Comparison of ENCODE assay signal across 12 cellular contexts in the genomic region with DNA sequence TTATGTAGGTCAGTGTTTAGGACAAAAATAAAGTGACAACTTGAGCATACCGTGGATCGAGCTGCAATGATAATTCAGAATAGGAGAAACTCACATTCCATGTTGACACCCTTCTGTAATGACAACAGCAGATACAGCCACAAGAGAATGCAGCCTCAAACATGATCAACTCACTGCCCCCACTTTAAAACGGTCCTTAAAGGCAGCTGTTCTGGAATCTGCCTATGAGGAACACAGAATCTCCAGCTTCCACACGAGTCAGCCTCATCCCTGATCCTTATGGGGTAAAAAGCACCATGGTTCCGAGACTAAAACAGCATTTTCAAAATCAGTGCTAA. TPM values are rescaled to one million over a fixed set of nuclear protein-coding genes. Genes with fewer than 3 reads are reported as not detected.
DNase-seq lines count a peak whose midpoint lies in the region; ATAC-seq and TF ChIP-seq lines count a peak whose summit lies in the region.
"Had no signal": no experiment of that assay in that cellular context is flagged by ENCODE, and none has a peak within 500 bp of the region (broad histone marks: within the 10 kb centered on the region; RNA-seq: fewer than 3 reads in every experiment).

No MANE protein-coding gene starts in this region.

- H2AFZ ChIP-seq in Loucy (ENCODE audit: low read length) = no peak overlapping the region

- no peak overlapping the region for H3K4me3 Mint-ChIP-seq in activated T-cell treated with anti-CD3 and anti-CD28 coated beads, Interleukin-2, amount 50 U/mL, for 24 hours
- H3K4me3 Mint-ChIP-seq in activated T-cell treated with anti-CD3 and anti-CD28 coated beads, Interleukin-2, amount 50 U/mL, for 4 hours = no peak overlapping the region
- H3K4me3 Mint-ChIP-seq in stimulated activated effector memory CD8-positive, alpha-beta T cell treated with anti-CD3 and anti-CD28 coated beads, Interleukin-12 subunit alpha, Interleukin-12 subunit beta, amount 100 ng/mL, for 72 hours = peak overlapping the region; percentile 43

- H3K36me3 ChIP-seq in Loucy (ENCODE audit: insufficient read depth, low read length) = no peaks in the 10 kb centered on the region
- H3K36me3 ChIP-seq: Peyer's patch had no signal

- no peak for ATAC-seq in activated T-cell treated with anti-CD3 and anti-CD28 coated beads, Interleukin-2, amount 50 U/mL, for 4 hours
- no peak for ATAC-seq in stimulated activated effector memory CD8-positive, alpha-beta T cell treated with anti-CD3 and anti-CD28 coated beads, Interleukin-12 subunit alpha, Interleukin-12 subunit beta, amount 100 ng/mL, for 72 hours
- ATAC-seq in HG02610 (IDR thresholded peaks at IDR 0.05; ENCODE audit: unreplicated experiment) = no peak

- H3K9ac ChIP-seq in Loucy (ENCODE audit: low read depth, low read length, poor library complexity, severe bottlenecking) = peak overlapping the region; percentile 27

- H3K4me3 ChIP-seq in Loucy (ENCODE audit: low read length, poor library complexity, severe bottlenecking) (peak overlapping the region; percentile 100), foreskin fibroblast (ENCODE audit: low read depth in 1 of 2, low read length in 2 of 2) (peak overlapping the region; percentile 13 to 26)
- H3K4me3 ChIP-seq: Peyer's patch, upper lobe of left lung had no signal

- H3F3A ChIP-seq in Loucy (ENCODE audit: low read depth) = no peaks in the 10 kb centered on the region

- H3K4me2 ChIP-seq in Loucy (ENCODE audit: low read depth, low read length, poor library complexity, severe bottlenecking) = peak overlapping the region; percentile 74

- no peak for TF ChIP-seq CTCF in Loucy (conservative IDR thresholded peaks at IDR 0.05; ENCODE audit: low read length)
- TF ChIP-seq CTCF in foreskin fibroblast (IDR thresholded peaks at IDR 0.05; ENCODE audit: low read depth, low read length) = no peak

- peak overlapping the region; percentile 90 for H3K27ac Mint-ChIP-seq in activated T-cell treated with anti-CD3 and anti-CD28 coated beads, Interleukin-2, amount 50 U/mL, for 24 hours
- H3K27ac Mint-ChIP-seq in stimulated activated effector memory CD8-positive, alpha-beta T cell treated with anti-CD3 and anti-CD28 coated beads, Interleukin-12 subunit alpha, Interleukin-12 subunit beta, amount 100 ng/mL, for 72 hours = peak overlapping the region; percentile 83

- no peaks in the 10 kb centered on the region for H3K27me3 ChIP-seq in Loucy (ENCODE audit: insufficient read depth, low read length, poor library complexity, severe bottlenecking)
- H3K27me3 ChIP-seq: Peyer's patch, upper lobe of left lung had no signal

- no peaks in the 10 kb centered on the region for H3K9me3 ChIP-seq in Loucy (ENCODE audit: insufficient read depth, low read depth, low read length)
- H3K9me3 ChIP-seq: Peyer's patch, upper lobe of left lung had no signal

- DNase-seq in activated T-cell treated with anti-CD3 and anti-CD28 coated beads, Interleukin-2, amount 50 U/mL, for 24 hours = no peak
- no peak for DNase-seq in activated T-cell treated with anti-CD3 and anti-CD28 coated beads, Interleukin-2, amount 50 U/mL, for 4 hours
- DNase-seq in foreskin fibroblast (no peak), midbrain (lab: John Stamatoyannopoulos, UW) (no peak)
- no peak for DNase-seq in stimulated activated effector memory CD8-positive, alpha-beta T cell treated with anti-CD3 and anti-CD28 coated beads, Interleukin-12 subunit alpha, Interleukin-12 subunit beta, amount 100 ng/mL, for 72 hours (ENCODE audit: low spot score in 2 of 2)
- DNase-seq in stimulated activated CD4-positive, alpha-beta T cell treated with anti-CD3 and anti-CD28 coated beads, Interleukin-15, amount 100 ng/mL, for 24 hours = no peak
- DNase-seq: GF-D8, NCI-H2171 treated with DMSO at 0.1 percent for 48 hours, Peyer's patch, upper lobe of left lung had no signal

- peaks cover 32% of the 10 kb centered on the region for H3K4me1 ChIP-seq in Loucy (ENCODE audit: insufficient read depth, low read length, poor library complexity, severe bottlenecking)

- H3K4me1 Mint-ChIP-seq in activated T-cell treated with anti-CD3 and anti-CD28 coated beads, Interleukin-2, amount 50 U/mL, for 24 hours (ENCODE audit: low read depth) = peaks cover 84% of the 10 kb centered on the region
- peaks cover 78% of the 10 kb centered on the region for H3K4me1 Mint-ChIP-seq in activated T-cell treated with anti-CD3 and anti-CD28 coated beads, Interleukin-2, amount 50 U/mL, for 4 hours (ENCODE audit: low read depth)
- H3K4me1 Mint-ChIP-seq in stimulated activated effector memory CD8-positive, alpha-beta T cell treated with anti-CD3 and anti-CD28 coated beads, Interleukin-12 subunit alpha, Interleukin-12 subunit beta, amount 100 ng/mL, for 72 hours = peaks cover 78% of the 10 kb centered on the region

- no peaks in the 10 kb centered on the region for H3K9me3 Mint-ChIP-seq in activated T-cell treated with anti-CD3 and anti-CD28 coated beads, Interleukin-2, amount 50 U/mL, for 24 hours
- H3K9me3 Mint-ChIP-seq in activated T-cell treated with anti-CD3 and anti-CD28 coated beads, Interleukin-2, amount 50 U/mL, for 4 hours = no peaks in the 10 kb centered on the region
- no peaks in the 10 kb centered on the region for H3K9me3 Mint-ChIP-seq in stimulated activated effector memory CD8-positive, alpha-beta T cell treated with anti-CD3 and anti-CD28 coated beads, Interleukin-12 subunit alpha, Interleukin-12 subunit beta, amount 100 ng/mL, for 72 hours

- peaks cover 86% of the 10 kb centered on the region for H3K79me2 ChIP-seq in Loucy (ENCODE audit: insufficient read depth, low read length)

- H4K20me1 ChIP-seq in Loucy (ENCODE audit: insufficient read depth, low read length, poor library complexity, severe bottlenecking) = peaks cover 82% of the 10 kb centered on the region

- H3K36me3 Mint-ChIP-seq in activated T-cell treated with anti-CD3 and anti-CD28 coated beads, Interleukin-2, amount 50 U/mL, for 24 hours (ENCODE audit: low read depth) = peaks cover 72% of the 10 kb centered on the region
- peaks cover 9% of the 10 kb centered on the region for H3K36me3 Mint-ChIP-seq in activated T-cell treated with anti-CD3 and anti-CD28 coated beads, Interleukin-2, amount 50 U/mL, for 4 hours (ENCODE audit: insufficient read depth)
- peaks cover 73% of the 10 kb centered on the region for H3K36me3 Mint-ChIP-seq in stimulated activated effector memory CD8-positive, alpha-beta T cell treated with anti-CD3 and anti-CD28 coated beads, Interleukin-12 subunit alpha, Interleukin-12 subunit beta, amount 100 ng/mL, for 72 hours

- H3K27me3 Mint-ChIP-seq in activated T-cell treated with anti-CD3 and anti-CD28 coated beads, Interleukin-2, amount 50 U/mL, for 24 hours = no peaks in the 10 kb centered on the region
- H3K27me3 Mint-ChIP-seq in activated T-cell treated with anti-CD3 and anti-CD28 coated beads, Interleukin-2, amount 50 U/mL, for 4 hours (ENCODE audit: low read depth) = no peaks in the 10 kb centered on the region

- H3K9me2 ChIP-seq in Loucy (replicated peaks; ENCODE audit: low read depth, low read length) = no peaks in the 10 kb centered on the region

RNA-seq across cellular contexts. Expression of gene KDELR2, which starts 3.7 kb away (rescaled TPM):
- 10 to 100 TPM; 74.7 to 76.8 (median 75.1) TPM for total RNA-seq in activated T-cell treated with anti-CD3 and anti-CD28 coated beads, Interleukin-2, amount 50 U/mL, for 4 hours

RNA-seq across cellular contexts. Expression of gene DAGLB, which starts 32.5 kb away (rescaled TPM):
- total RNA-seq in activated T-cell treated with anti-CD3 and anti-CD28 coated beads, Interleukin-2, amount 50 U/mL, for 4 hours = 10 to 100 TPM; 12.0 to 15.0 (median 12.8) TPM
